In the genomic region with DNA sequence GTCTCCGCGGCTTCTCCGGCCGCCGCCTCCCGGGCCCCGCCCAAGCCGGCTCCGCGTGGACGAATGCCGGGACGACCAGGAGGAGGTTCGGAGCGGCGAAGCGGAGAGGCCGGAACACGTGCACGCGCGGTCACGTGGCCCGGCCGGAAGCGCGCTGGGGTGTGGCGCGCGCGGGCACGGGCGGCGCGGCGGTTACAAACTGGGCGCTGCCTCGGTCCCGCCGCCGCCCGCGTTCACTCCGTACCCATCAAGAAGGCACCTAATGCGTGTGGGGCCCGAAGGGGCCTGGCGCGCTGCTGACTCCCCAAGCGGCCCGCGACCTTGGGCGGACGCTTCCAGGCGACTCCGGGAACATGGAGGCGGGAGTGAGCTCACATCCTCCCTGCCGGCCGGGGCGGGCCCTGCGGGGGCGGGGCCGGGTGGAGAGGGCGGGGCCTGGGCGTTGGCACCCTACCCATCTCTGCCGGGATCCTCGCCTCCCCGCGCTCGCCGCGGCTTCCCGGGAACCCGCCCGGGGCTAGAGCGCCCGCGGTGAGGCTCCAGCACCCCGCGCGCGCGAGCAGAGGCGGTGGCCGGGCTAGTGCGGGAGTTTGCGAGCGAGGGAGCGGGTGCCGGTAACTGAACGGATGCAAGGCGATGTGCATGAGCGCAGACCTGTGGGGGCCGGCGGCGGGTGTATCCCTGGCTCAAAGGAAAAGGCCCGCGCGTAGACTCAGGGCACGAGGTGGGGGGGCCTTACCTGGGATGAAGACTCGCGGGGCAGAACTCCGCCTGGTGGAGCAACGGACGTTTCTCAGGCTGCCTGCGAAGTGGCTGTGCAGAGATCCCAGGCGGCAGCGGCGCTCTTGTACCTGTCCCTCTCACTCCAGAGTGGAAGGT, we compare ENCODE assay signal across 1 cellular context.
TF ChIP-seq lines count a peak whose summit lies in the region.

Gene TMEM185B, minus strand, starts transcription at position 367 of the 879 bp plus-strand sequence. CDS start 424 bp downstream, outside the sequence.

TF ChIP-seq in GM12878, 131 proteins besides CTCF, POLR2A, EP300 and RAD21 (continued from another document):
- TF ChIP-seq, protein P1, sequence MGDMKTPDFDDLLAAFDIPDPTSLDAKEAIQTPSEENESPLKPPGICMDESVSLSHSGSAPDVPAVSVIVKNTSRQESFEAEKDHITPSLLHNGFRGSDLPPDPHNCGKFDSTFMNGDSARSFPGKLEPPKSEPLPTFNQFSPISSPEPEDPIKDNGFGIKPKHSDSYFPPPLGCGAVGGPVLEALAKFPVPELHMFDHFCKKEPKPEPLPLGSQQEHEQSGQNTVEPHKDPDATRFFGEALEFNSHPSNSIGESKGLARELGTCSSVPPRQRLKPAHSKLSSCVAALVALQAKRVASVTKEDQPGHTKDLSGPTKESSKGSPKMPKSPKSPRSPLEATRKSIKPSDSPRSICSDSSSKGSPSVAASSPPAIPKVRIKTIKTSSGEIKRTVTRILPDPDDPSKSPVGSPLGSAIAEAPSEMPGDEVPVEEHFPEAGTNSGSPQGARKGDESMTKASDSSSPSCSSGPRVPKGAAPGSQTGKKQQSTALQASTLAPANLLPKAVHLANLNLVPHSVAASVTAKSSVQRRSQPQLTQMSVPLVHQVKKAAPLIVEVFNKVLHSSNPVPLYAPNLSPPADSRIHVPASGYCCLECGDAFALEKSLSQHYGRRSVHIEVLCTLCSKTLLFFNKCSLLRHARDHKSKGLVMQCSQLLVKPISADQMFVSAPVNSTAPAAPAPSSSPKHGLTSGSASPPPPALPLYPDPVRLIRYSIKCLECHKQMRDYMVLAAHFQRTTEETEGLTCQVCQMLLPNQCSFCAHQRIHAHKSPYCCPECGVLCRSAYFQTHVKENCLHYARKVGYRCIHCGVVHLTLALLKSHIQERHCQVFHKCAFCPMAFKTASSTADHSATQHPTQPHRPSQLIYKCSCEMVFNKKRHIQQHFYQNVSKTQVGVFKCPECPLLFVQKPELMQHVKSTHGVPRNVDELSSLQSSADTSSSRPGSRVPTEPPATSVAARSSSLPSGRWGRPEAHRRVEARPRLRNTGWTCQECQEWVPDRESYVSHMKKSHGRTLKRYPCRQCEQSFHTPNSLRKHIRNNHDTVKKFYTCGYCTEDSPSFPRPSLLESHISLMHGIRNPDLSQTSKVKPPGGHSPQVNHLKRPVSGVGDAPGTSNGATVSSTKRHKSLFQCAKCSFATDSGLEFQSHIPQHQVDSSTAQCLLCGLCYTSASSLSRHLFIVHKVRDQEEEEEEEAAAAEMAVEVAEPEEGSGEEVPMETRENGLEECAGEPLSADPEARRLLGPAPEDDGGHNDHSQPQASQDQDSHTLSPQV (IDR thresholded peaks at IDR 0.05), result no peak
- TF ChIP-seq ELK1 (IDR thresholded peaks at IDR 0.05; ENCODE audit: low read depth, low read length) (peak; percentile 74; the same call in 1 of the 2 replicates), SIX5 (IDR thresholded peaks at IDR 0.05; ENCODE audit: low read depth, low read length, severe bottlenecking) (no peak), CEBPB (IDR thresholded peaks at IDR 0.05; ENCODE audit: borderline replicate concordance in 1 of 2, low read depth in 2 of 2, low read length in 2 of 2) (no peak), ZNF217 (IDR thresholded peaks at IDR 0.05) (peak; percentile 75; the same call in 1 of the 2 replicates), BCL3 (IDR thresholded peaks at IDR 0.05; ENCODE audit: borderline replicate concordance, insufficient read depth, low read depth, low read length, poor library complexity, severe bottlenecking) (peak; percentile 61), PML (IDR thresholded peaks at IDR 0.05; ENCODE audit: low read length) (peak; percentile 87), SUPT20H (IDR thresholded peaks at IDR 0.05; ENCODE audit: borderline replicate concordance, control insufficient read depth, low read depth, low read length) (no peak), CUX1 (IDR thresholded peaks at IDR 0.05; ENCODE audit: insufficient replicate concordance, low read depth, low read length) (no peak), MTA2 (IDR thresholded peaks at IDR 0.05; ENCODE audit: low read depth) (no peak), EGR1 (IDR thresholded peaks at IDR 0.05; ENCODE audit: borderline replicate concordance in 1 of 2, low read depth in 2 of 2, low read length in 2 of 2) (peak in 1 of 2 experiments; percentile 91; a peak in 2 of 3 replicates), ZNF622 (IDR thresholded peaks at IDR 0.05) (no peak), GABPA (IDR thresholded peaks at IDR 0.05; ENCODE audit: low read depth) (0 out of 2 replicates have a peak, but pooled peaks have one; percentile 44), SREBF1 (IDR thresholded peaks at IDR 0.05; ENCODE audit: low read length) (no peak), KDM1A (IDR thresholded peaks at IDR 0.05; ENCODE audit: borderline replicate concordance) (no peak)
- TF ChIP-seq, protein P2, sequence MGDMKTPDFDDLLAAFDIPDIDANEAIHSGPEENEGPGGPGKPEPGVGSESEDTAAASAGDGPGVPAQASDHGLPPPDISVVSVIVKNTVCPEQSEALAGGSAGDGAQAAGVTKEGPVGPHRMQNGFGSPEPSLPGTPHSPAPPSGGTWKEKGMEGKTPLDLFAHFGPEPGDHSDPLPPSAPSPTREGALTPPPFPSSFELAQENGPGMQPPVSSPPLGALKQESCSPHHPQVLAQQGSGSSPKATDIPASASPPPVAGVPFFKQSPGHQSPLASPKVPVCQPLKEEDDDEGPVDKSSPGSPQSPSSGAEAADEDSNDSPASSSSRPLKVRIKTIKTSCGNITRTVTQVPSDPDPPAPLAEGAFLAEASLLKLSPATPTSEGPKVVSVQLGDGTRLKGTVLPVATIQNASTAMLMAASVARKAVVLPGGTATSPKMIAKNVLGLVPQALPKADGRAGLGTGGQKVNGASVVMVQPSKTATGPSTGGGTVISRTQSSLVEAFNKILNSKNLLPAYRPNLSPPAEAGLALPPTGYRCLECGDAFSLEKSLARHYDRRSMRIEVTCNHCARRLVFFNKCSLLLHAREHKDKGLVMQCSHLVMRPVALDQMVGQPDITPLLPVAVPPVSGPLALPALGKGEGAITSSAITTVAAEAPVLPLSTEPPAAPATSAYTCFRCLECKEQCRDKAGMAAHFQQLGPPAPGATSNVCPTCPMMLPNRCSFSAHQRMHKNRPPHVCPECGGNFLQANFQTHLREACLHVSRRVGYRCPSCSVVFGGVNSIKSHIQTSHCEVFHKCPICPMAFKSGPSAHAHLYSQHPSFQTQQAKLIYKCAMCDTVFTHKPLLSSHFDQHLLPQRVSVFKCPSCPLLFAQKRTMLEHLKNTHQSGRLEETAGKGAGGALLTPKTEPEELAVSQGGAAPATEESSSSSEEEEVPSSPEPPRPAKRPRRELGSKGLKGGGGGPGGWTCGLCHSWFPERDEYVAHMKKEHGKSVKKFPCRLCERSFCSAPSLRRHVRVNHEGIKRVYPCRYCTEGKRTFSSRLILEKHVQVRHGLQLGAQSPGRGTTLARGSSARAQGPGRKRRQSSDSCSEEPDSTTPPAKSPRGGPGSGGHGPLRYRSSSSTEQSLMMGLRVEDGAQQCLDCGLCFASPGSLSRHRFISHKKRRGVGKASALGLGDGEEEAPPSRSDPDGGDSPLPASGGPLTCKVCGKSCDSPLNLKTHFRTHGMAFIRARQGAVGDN (IDR thresholded peaks at IDR 0.05), result peak; percentile 98
